Comparison of ENCODE assay signal across 13 cellular contexts in genomic region chr4:26878729-26879415, GRCh38. TPM values are rescaled to one million over a fixed set of nuclear protein-coding genes. Genes with fewer than 3 reads are reported as not detected.
DNase-seq lines count a peak whose midpoint lies in the region; ATAC-seq, FAIRE-seq and TF ChIP-seq lines count a peak whose summit lies in the region.
"Had no signal": no experiment of that assay in that cellular context is flagged by ENCODE, and none has a peak within 500 bp of the region (broad histone marks: within the 10 kb centered on the region; RNA-seq: fewer than 3 reads in every experiment).

No MANE protein-coding gene starts in this region.

- intact Hi-C loops in esophagus muscularis mucosa (cut with DNase I), result no loop called here

- no peaks in the 10 kb centered on the region for H3K9me1 ChIP-seq in keratinocyte (ENCODE audit: control insufficient read depth, extremely low read depth, insufficient read depth, low read length)

- peaks cover 20% of the 10 kb centered on the region for H3K79me1 ChIP-seq in mesenchymal stem cell (replicated peaks; ENCODE audit: low read length, poor library complexity, severe bottlenecking)

- H3K36me3 ChIP-seq in keratinocyte (ENCODE audit: control insufficient read depth in 2 of 2, extremely low read depth in 1 of 2, insufficient read depth in 2 of 2, low read length in 2 of 2) (no peaks in the 10 kb centered on the region), esophagus muscularis mucosa (no peaks in the 10 kb centered on the region), mesenchymal stem cell (ENCODE audit: control insufficient read depth in 1 of 2, insufficient read depth in 2 of 2, low read depth in 1 of 2, low read length in 2 of 2) (no peaks in the 10 kb centered on the region)
- H3K36me3 ChIP-seq: thoracic aorta had no signal

- H2BK5ac ChIP-seq in mesenchymal stem cell (ENCODE audit: low read depth, low read length, poor library complexity, severe bottlenecking), result no peak overlapping the region

- no peaks in the 10 kb centered on the region for H3K9me3 ChIP-seq in keratinocyte (ENCODE audit: control insufficient read depth, low read depth, low read length)
- no peaks in the 10 kb centered on the region for H3K9me3 ChIP-seq in esophagus muscularis mucosa
- H3K9me3 ChIP-seq in mesenchymal stem cell (ENCODE audit: control insufficient read depth, low read length), result no peaks in the 10 kb centered on the region
- H3K9me3 ChIP-seq: thoracic aorta had no signal

- H3K4me1 Mint-ChIP-seq in activated naive CD8-positive, alpha-beta T cell (ENCODE audit: low read depth), result peaks cover 78% of the 10 kb centered on the region

- TF ChIP-seq POLR2A in esophagus muscularis mucosa (IDR thresholded peaks at IDR 0.05; ENCODE audit: low read depth), result no peak

- no peak overlapping the region for H3K18ac ChIP-seq in mesenchymal stem cell (ENCODE audit: low read depth in 1 of 2, low read length in 2 of 2)

- H3K4me1 ChIP-seq in keratinocyte (ENCODE audit: control insufficient read depth, extremely low read depth, insufficient read depth, low read length) (peaks cover 14% of the 10 kb centered on the region), esophagus muscularis mucosa (peaks cover 0 to 7% (median 0%) of the 10 kb centered on the region in 4 donors), mesenchymal stem cell (ENCODE audit: control insufficient read depth, insufficient read depth, low read depth, low read length) (peaks cover 2% of the 10 kb centered on the region)

- no peak overlapping the region for H4K91ac ChIP-seq in mesenchymal stem cell (ENCODE audit: low read length)

- no peak overlapping the region for H2BK15ac ChIP-seq in mesenchymal stem cell (ENCODE audit: low read depth, poor library complexity, severe bottlenecking)

- H3K9ac ChIP-seq in keratinocyte (ENCODE audit: control insufficient read depth, extremely low read depth, insufficient read depth, low read length) (peak overlapping the region; percentile 55), mesenchymal stem cell (ENCODE audit: low read length) (no peak overlapping the region)

- TF ChIP-seq CTCF in keratinocyte (optimal IDR thresholded peaks at IDR 0.05 in 1 of 3, IDR thresholded peaks at IDR 0.05 in 1 of 3, conservative IDR thresholded peaks at IDR 0.05 in 1 of 3; ENCODE audit: extremely low read depth in 1 of 3, insufficient read depth in 2 of 3, low read length in 3 of 3) (no peak), esophagus muscularis mucosa (IDR thresholded peaks at IDR 0.05) (no peak)

- DNase-seq in stimulated activated naive CD4-positive, alpha-beta T cell treated with Interleukin-2 at 50 U/mL for 16 hours (lab: John Stamatoyannopoulos, UW), result peak; percentile 26
- DNase-seq in stimulated activated naive CD4-positive, alpha-beta T cell (lab: John Stamatoyannopoulos, UW), result no peak
- DNase-seq in keratinocyte (ENCODE audit: low read depth, low spot score), result no peak
- no peak for DNase-seq in esophagus muscularis mucosa (ENCODE audit: extremely low spot score)
- DNase-seq in mesenchymal stem cell, result no peak
- no peak for DNase-seq in frontal cortex (ENCODE audit: low spot score in 2 of 2)
- DNase-seq: C1 segment of cervical spinal cord, midbrain, NCI-H1048 had no signal

- H2BK12ac ChIP-seq in mesenchymal stem cell (ENCODE audit: low read length in 2 of 2), result no peak overlapping the region

- dilution Hi-C loops in keratinocyte (cut with MboI; ENCODE audit: extremely low pct_ligation_motif_present, low sequenced_read_pairs), result no loop called here

- H3K79me2 ChIP-seq in keratinocyte (ENCODE audit: control insufficient read depth, insufficient read depth, low read length), result peaks cover 7% of the 10 kb centered on the region

- no peak for TF ChIP-seq EP300 in esophagus muscularis mucosa (IDR thresholded peaks at IDR 0.05)

- no peak overlapping the region for H2BK120ac ChIP-seq in mesenchymal stem cell (ENCODE audit: low read depth, low read length)

- no peak overlapping the region for H3K14ac ChIP-seq in mesenchymal stem cell (ENCODE audit: low read length in 2 of 2)

- no peak overlapping the region for H4K8ac ChIP-seq in mesenchymal stem cell (ENCODE audit: low read length)

- H3K27me3 Mint-ChIP-seq in activated naive CD8-positive, alpha-beta T cell, result no peaks in the 10 kb centered on the region
- H3K27me3 Mint-ChIP-seq: brain had no signal

- no peak overlapping the region for H3K4ac ChIP-seq in mesenchymal stem cell (ENCODE audit: low read depth in 1 of 2, low read length in 2 of 2)

- H3K4me3 ChIP-seq in keratinocyte (ENCODE audit: control insufficient read depth in 2 of 3, extremely low read depth in 1 of 3, insufficient read depth in 2 of 3, low read depth in 1 of 3, low read length in 3 of 3), result peak overlapping the region in 1 of 3 experiments; percentile 24
- no peak overlapping the region for H3K4me3 ChIP-seq in esophagus muscularis mucosa
- H3K4me3 ChIP-seq in mesenchymal stem cell (ENCODE audit: insufficient read depth in 1 of 2, low read depth in 1 of 2, low read length in 2 of 2), result no peak overlapping the region
- H3K4me3 ChIP-seq: thoracic aorta had no signal

- peak; percentile 64 for FAIRE-seq in keratinocyte (lab: Jason Lieb, UNC)
- no peak for FAIRE-seq in frontal cortex (lab: Jason Lieb, UNC)

- no peak overlapping the region for H3K23ac ChIP-seq in mesenchymal stem cell (ENCODE audit: low read length in 2 of 2)

- H3K9me3 Mint-ChIP-seq in activated naive CD8-positive, alpha-beta T cell (ENCODE audit: low read depth), result peaks cover 4% of the 10 kb centered on the region

- ATAC-seq in HG03196 (IDR thresholded peaks at IDR 0.05; ENCODE audit: unreplicated experiment), result no peak

- 91% methylated on average over 6 of the region's 6 CpGs for WGBS in esophagus muscularis mucosa
- WGBS in mesenchymal stem cell, result 97% methylated on average over 4 of the region's 6 CpGs

- peak overlapping the region; percentile 69 for H2AFZ ChIP-seq in keratinocyte (ENCODE audit: control insufficient read depth, low read length)
- H2AFZ ChIP-seq in mesenchymal stem cell (ENCODE audit: low read depth, low read length), result no peak overlapping the region

- H4K20me1 ChIP-seq in keratinocyte (ENCODE audit: control insufficient read depth, extremely low read depth, insufficient read depth, low read length), result no peaks in the 10 kb centered on the region

- peak overlapping the region; percentile 30 for H3K4me2 ChIP-seq in keratinocyte (ENCODE audit: control insufficient read depth, extremely low read depth, insufficient read depth, low read depth, low read length)
- H3K4me2 ChIP-seq in mesenchymal stem cell (ENCODE audit: low read length, poor library complexity, severe bottlenecking), result no peak overlapping the region

- peak overlapping the region; percentile 72 for H3K27ac ChIP-seq in keratinocyte (ENCODE audit: control insufficient read depth, insufficient read depth, low read length)
- H3K27ac ChIP-seq in esophagus muscularis mucosa (replicated peaks in 1 of 4), result no peak overlapping the region
- no peak overlapping the region for H3K27ac ChIP-seq in mesenchymal stem cell (ENCODE audit: low read length, poor library complexity, severe bottlenecking)
- H3K27ac ChIP-seq: thoracic aorta had no signal

- H3K27me3 ChIP-seq in keratinocyte (ENCODE audit: control insufficient read depth, extremely low read depth, insufficient read depth, low read length) (no peaks in the 10 kb centered on the region), esophagus muscularis mucosa (no peaks in the 10 kb centered on the region), mesenchymal stem cell (ENCODE audit: control insufficient read depth in 1 of 2, insufficient read depth in 1 of 2, low read length in 2 of 2) (no peaks in the 10 kb centered on the region)

- peaks cover 6% of the 10 kb centered on the region for H3K36me3 Mint-ChIP-seq in activated naive CD8-positive, alpha-beta T cell

- no peak overlapping the region for H2AK5ac ChIP-seq in mesenchymal stem cell (ENCODE audit: low read length, severe bottlenecking)

- H3K4me3 Mint-ChIP-seq in activated naive CD8-positive, alpha-beta T cell, result peak overlapping the region; percentile 59
- H3K4me3 Mint-ChIP-seq: brain had no signal

- peak overlapping the region; percentile 96 for H3K27ac Mint-ChIP-seq in activated naive CD8-positive, alpha-beta T cell

RNA-seq across cellular contexts. Expression of gene STIM2, which starts 18.2 kb away (rescaled TPM):
- polyA plus RNA-seq in keratinocyte, result 17.3 to 23.1 TPM (median 20.7 TPM) in 3 replicates
- polyA plus RNA-seq in keratinocyte (2011; ENCODE audit: low read depth), result 17.9 TPM
- 5.5 and 6.1 TPM in 2 replicates for polyA plus RNA-seq in keratinocyte (2011; cell fraction: cytosol; rRNA removed)
- polyA plus RNA-seq in keratinocyte (2011; cell fraction: nucleus; rRNA removed), result 51.1 and 51.2 TPM in 2 replicates
- polyA plus RNA-seq in keratinocyte (2012; ENCODE audit: low replicate concordance), result 10.5 and 13.2 TPM in 2 replicates
- 8.0 to 29.5 TPM (median 27.4 TPM) in 3 replicates for polyA minus RNA-seq in keratinocyte
- polyA minus RNA-seq in keratinocyte (2011; cell fraction: cytosol; rRNA and poly(A)+ RNA removed), result 7.5 TPM
- 23.7 and 35.9 TPM in 2 replicates for polyA minus RNA-seq in keratinocyte (2011; cell fraction: nucleus; rRNA and poly(A)+ RNA removed)
- total RNA-seq in esophagus muscularis mucosa (10 to 100 TPM in 2 of 4 donors, 1 to 10 TPM in 2; 9.6 to 12.2 (median 10.1) TPM), frontal cortex (22.8 TPM)
- polyA plus RNA-seq in mesenchymal stem cell (2013, experiment 1 of 2), result 22.3 TPM
- 20.4 TPM for polyA plus RNA-seq in mesenchymal stem cell (2013, experiment 2 of 2)
